In the genomic region with DNA sequence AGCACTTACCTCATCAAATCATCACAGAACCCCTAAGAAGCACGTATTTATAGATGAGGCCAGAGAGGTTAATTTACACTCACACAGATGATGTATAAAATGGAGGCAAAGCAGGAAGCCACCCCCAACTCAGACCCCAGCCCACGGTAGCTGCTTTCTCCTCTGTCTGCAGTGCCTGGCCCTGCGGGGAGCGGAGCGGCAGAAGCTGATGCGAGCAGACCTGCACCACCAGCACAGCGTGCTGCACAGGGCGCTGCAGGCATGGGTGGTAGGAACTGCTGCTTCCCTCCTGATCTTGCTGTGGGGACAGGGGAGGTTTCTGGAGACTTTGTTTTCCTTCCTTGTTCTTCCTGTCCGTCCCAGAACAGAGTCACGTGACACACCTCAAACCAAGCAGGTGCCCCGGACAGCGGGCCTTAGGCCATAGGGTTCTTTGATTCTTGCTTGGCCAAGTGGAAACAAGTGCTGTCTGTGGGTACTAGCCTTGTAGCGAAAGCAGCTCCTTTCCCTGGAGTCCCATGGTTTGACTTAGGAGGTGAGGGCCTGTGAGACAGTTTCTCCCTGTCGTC, we compare ENCODE assay signal across 12 cellular contexts.
"Had no signal": no experiment of that assay in that cellular context is flagged by ENCODE, and none has a peak within 500 bp of the region (broad histone marks: within the 10 kb centered on the region; RNA-seq: fewer than 3 reads in every experiment).

No MANE protein-coding gene starts in this region.

- ATAC-seq: heart right ventricle; stimulated activated effector memory CD8-positive, alpha-beta T cell treated with anti-CD3 and anti-CD28 coated beads, Interleukin-12 subunit alpha, Interleukin-12 subunit beta, amount 100 ng/mL, for 72 hours had no signal

- DNase-seq: activated CD4-positive, alpha-beta memory T cell treated with anti-CD3 and anti-CD28 coated beads for 36 hours; activated CD4-positive, CD25-positive, alpha-beta regulatory T cell; activated CD8-positive, alpha-beta memory T cell treated with anti-CD3 and anti-CD28 coated beads, Interleukin-2, amount 50 U/mL, for 4 hours; foreskin melanocyte; heart right ventricle; left ventricle myocardium inferior; retina had no signal

- H3K36me3 ChIP-seq: left ventricle myocardium inferior had no signal

- H3K9me3 Mint-ChIP-seq: activated CD4-positive, alpha-beta memory T cell treated with anti-CD3 and anti-CD28 coated beads for 36 hours; stimulated activated effector memory CD8-positive, alpha-beta T cell treated with anti-CD3 and anti-CD28 coated beads, Interleukin-12 subunit alpha, Interleukin-12 subunit beta, amount 100 ng/mL, for 72 hours; T-helper 1 cell treated with Interleukin-12 subunit alpha and Interleukin-12 subunit beta and Interleukin-4 antibody, amounts not matched to agents 30 μg/mL and 1 μg/mL, for 36 hours; type B pancreatic cell had no signal

- H3K27me3 ChIP-seq: heart right ventricle had no signal

- H3K27me3 Mint-ChIP-seq: activated CD4-positive, alpha-beta memory T cell treated with anti-CD3 and anti-CD28 coated beads for 36 hours; type B pancreatic cell had no signal

- H3K4me3 Mint-ChIP-seq: activated CD4-positive, alpha-beta memory T cell treated with anti-CD3 and anti-CD28 coated beads for 36 hours; stimulated activated effector memory CD8-positive, alpha-beta T cell treated with anti-CD3 and anti-CD28 coated beads, Interleukin-12 subunit alpha, Interleukin-12 subunit beta, amount 100 ng/mL, for 72 hours; T-helper 1 cell treated with Interleukin-12 subunit alpha and Interleukin-12 subunit beta and Interleukin-4 antibody, amounts not matched to agents 30 μg/mL and 1 μg/mL, for 36 hours; type B pancreatic cell had no signal

- H3K9me3 ChIP-seq: heart right ventricle, left ventricle myocardium inferior had no signal

- H3K4me3 ChIP-seq: heart right ventricle, left ventricle myocardium inferior, smooth muscle cell had no signal

- H3K27ac Mint-ChIP-seq: T-helper 1 cell treated with Interleukin-12 subunit alpha and Interleukin-12 subunit beta and Interleukin-4 antibody, amounts not matched to agents 30 μg/mL and 1 μg/mL, for 36 hours; type B pancreatic cell had no signal

- H3K27ac ChIP-seq: heart right ventricle, left ventricle myocardium inferior, parathyroid adenoma had no signal
